21 cellular contexts compared by ENCODE assay signal in genomic region chr9:137110147-137110910, GRCh38. TPM values are rescaled to one million over a fixed set of nuclear protein-coding genes. Genes with fewer than 3 reads are reported as not detected.
A peak's percentile ranks its signal among the peaks of the same experiment; 100 is the strongest.
DNase-seq lines count a peak whose midpoint lies in the region; ATAC-seq and TF ChIP-seq lines count a peak whose summit lies in the region.
"Had no signal": no experiment of that assay in that cellular context is flagged by ENCODE, and none has a peak within 500 bp of the region (broad histone marks: within the 10 kb centered on the region; RNA-seq: fewer than 3 reads in every experiment).

No MANE protein-coding gene starts in this region.

- peaks cover 76% of the 10 kb centered on the region for H3K36me3 ChIP-seq in NT2/D1 (ENCODE audit: insufficient read depth, insufficient read length, low read length)
- H3K36me3 ChIP-seq in upper lobe of right lung: peaks cover 58% of the 10 kb centered on the region

- peaks cover 6% of the 10 kb centered on the region for H3K4me1 ChIP-seq in NT2/D1 (ENCODE audit: insufficient read depth, insufficient read length)
- peaks cover 7% of the 10 kb centered on the region for H3K4me1 ChIP-seq in upper lobe of right lung

- no peak for TF ChIP-seq CTCF in natural killer cell (IDR thresholded peaks at IDR 0.05)
- no peak for TF ChIP-seq CTCF in upper lobe of right lung (IDR thresholded peaks at IDR 0.05)

- H3K9me3 ChIP-seq in NT2/D1 (ENCODE audit: insufficient read depth, low read length) (no peaks in the 10 kb centered on the region), upper lobe of right lung (no peaks in the 10 kb centered on the region)
- H3K9me3 ChIP-seq: A549, BE2C, Peyer's patch, SJSA1 had no signal

- no peak overlapping the region for H3K27ac Mint-ChIP-seq in natural killer cell
- H3K27ac Mint-ChIP-seq in natural killer cell treated with Interleukin-12 subunit alpha and Interleukin-12 subunit beta and Interleukin-15 and Interleukin-18, amount 100 ng/mL, for 72 hours: peak overlapping the region in 1 of 2 donors; percentile 23
- peak overlapping the region; percentile 49 for H3K27ac Mint-ChIP-seq in memory B cell

- H3K36me3 Mint-ChIP-seq in natural killer cell (no peaks in the 10 kb centered on the region), memory B cell (peaks cover 3% of the 10 kb centered on the region)
- no peaks in the 10 kb centered on the region for H3K36me3 Mint-ChIP-seq in natural killer cell treated with Interleukin-12 subunit alpha and Interleukin-12 subunit beta and Interleukin-15 and Interleukin-18, amount 100 ng/mL, for 72 hours

- ATAC-seq in natural killer cell (no peak), memory B cell (ENCODE audit: low read depth) (no peak), upper lobe of right lung (no peak)
- ATAC-seq in natural killer cell treated with Interleukin-12 subunit alpha and Interleukin-12 subunit beta and Interleukin-15 and Interleukin-18, amount 100 ng/mL, for 72 hours: no peak
- ATAC-seq: A549 had no signal

- DNase-seq in natural killer cell: no peak
- no peak for DNase-seq in natural killer cell treated with Interleukin-12 subunit alpha and Interleukin-12 subunit beta and Interleukin-15 and Interleukin-18, amount 100 ng/mL, for 72 hours (ENCODE audit: low spot score)
- no peak for DNase-seq in NT2/D1 (ENCODE audit: low read depth, low spot score)
- DNase-seq in memory B cell (ENCODE audit: low spot score in 2 of 2): no peak
- no peak for DNase-seq in upper lobe of right lung
- DNase-seq in nucleus accumbens (lab: John Stamatoyannopoulos, UW): no peak
- no peak for DNase-seq in NCI-H2196 treated with DMSO at 0.1 percent for 48 hours (lab: John Stamatoyannopoulos, UW; ENCODE audit: unreplicated experiment)
- DNase-seq: BE2C, DMS79, NCI-H1105 treated with DMSO at 0.1 percent for 48 hours, NCI-H2029 treated with DMSO at 0.1 percent for 48 hours, NCI-H345, NCI-H524, NCI-H82, Peyer's patch, T-helper 1 cell had no signal

- intact Hi-C loops in natural killer cell (cut with micrococcal nuclease) (no loop called here), upper lobe of right lung (cut with DNase I) (no loop called here)

- H3K4me1 Mint-ChIP-seq in natural killer cell (no peaks in the 10 kb centered on the region), memory B cell (peaks cover 6% of the 10 kb centered on the region)
- peaks cover 0 to 5% of the 10 kb centered on the region in 2 donors for H3K4me1 Mint-ChIP-seq in natural killer cell treated with Interleukin-12 subunit alpha and Interleukin-12 subunit beta and Interleukin-15 and Interleukin-18, amount 100 ng/mL, for 72 hours (ENCODE audit: low read depth in 2 of 2)

- no peak overlapping the region for H3K27ac ChIP-seq in upper lobe of right lung
- H3K27ac ChIP-seq: A549, KMS-11, Peyer's patch, SJSA1 had no signal

- peaks cover 21% of the 10 kb centered on the region for H3K27me3 ChIP-seq in NT2/D1 (ENCODE audit: insufficient read depth, insufficient read length)
- H3K27me3 ChIP-seq in upper lobe of right lung: no peaks in the 10 kb centered on the region
- H3K27me3 ChIP-seq: BE2C had no signal

- no peaks in the 10 kb centered on the region for H3K9me3 Mint-ChIP-seq in natural killer cell
- no peaks in the 10 kb centered on the region for H3K9me3 Mint-ChIP-seq in natural killer cell treated with Interleukin-12 subunit alpha and Interleukin-12 subunit beta and Interleukin-15 and Interleukin-18, amount 100 ng/mL, for 72 hours
- no peaks in the 10 kb centered on the region for H3K9me3 Mint-ChIP-seq in memory B cell

- H3K4me3 ChIP-seq in NT2/D1 (ENCODE audit: insufficient read length, low read depth) (no peak overlapping the region), upper lobe of right lung (no peak overlapping the region)
- H3K4me3 ChIP-seq: A549, Peyer's patch, SJSA1 had no signal

- peak overlapping the region; percentile 10 for H3K9ac ChIP-seq in NT2/D1 (ENCODE audit: insufficient read length, low read depth)
- H3K9ac ChIP-seq: KMS-11 had no signal

- H3K4me3 Mint-ChIP-seq in natural killer cell: peak overlapping the region; percentile 64
- no peak overlapping the region for H3K4me3 Mint-ChIP-seq in natural killer cell treated with Interleukin-12 subunit alpha and Interleukin-12 subunit beta and Interleukin-15 and Interleukin-18, amount 100 ng/mL, for 72 hours
- peak overlapping the region; percentile 56 for H3K4me3 Mint-ChIP-seq in memory B cell

- no peaks in the 10 kb centered on the region for H3K27me3 Mint-ChIP-seq in natural killer cell (ENCODE audit: low read depth in 2 of 2)
- no peaks in the 10 kb centered on the region for H3K27me3 Mint-ChIP-seq in natural killer cell treated with Interleukin-12 subunit alpha and Interleukin-12 subunit beta and Interleukin-15 and Interleukin-18, amount 100 ng/mL, for 72 hours
- no peaks in the 10 kb centered on the region for H3K27me3 Mint-ChIP-seq in memory B cell

RNA-seq across cellular contexts. Expression of gene DPP7, which starts 4.2 kb away (rescaled TPM):
- 100 to 1,000 TPM; 233 to 264 (median 251) TPM for total RNA-seq in natural killer cell
- 100 to 1,000 TPM; 188 to 310 TPM for total RNA-seq in natural killer cell treated with Interleukin-12 subunit alpha and Interleukin-12 subunit beta and Interleukin-15 and Interleukin-18, amount 100 ng/mL, for 72 hours
- 183 TPM for total RNA-seq in upper lobe of right lung

RNA-seq across cellular contexts. Expression of gene MAN1B1, which starts 23.5 kb away (rescaled TPM):
- total RNA-seq in natural killer cell (10 to 100 TPM; 75.1 to 99.4 (median 80.4) TPM), upper lobe of right lung (39.4 TPM)
- total RNA-seq in natural killer cell treated with Interleukin-12 subunit alpha and Interleukin-12 subunit beta and Interleukin-15 and Interleukin-18, amount 100 ng/mL, for 72 hours: 10 to 100 TPM; 34.1 to 55.8 TPM

RNA-seq across cellular contexts. Expression of gene GRIN1, which starts 28.6 kb away (rescaled TPM):
- total RNA-seq in natural killer cell (not detected), upper lobe of right lung (0.64 TPM)
- under 1 TPM in 1 of 2 donors, not detected in 1; 0.11 TPM for total RNA-seq in natural killer cell treated with Interleukin-12 subunit alpha and Interleukin-12 subunit beta and Interleukin-15 and Interleukin-18, amount 100 ng/mL, for 72 hours
- total RNA-seq: H4, HT1080, Peyer's patch, SJSA1 had no signal

RNA-seq across cellular contexts. Expression of gene UAP1L1, which starts 33.0 kb away (rescaled TPM):
- total RNA-seq in natural killer cell: 10 to 100 TPM; 10.5 to 25.8 (median 19.3) TPM
- 10 to 100 TPM; 19.9 to 22.0 TPM for total RNA-seq in natural killer cell treated with Interleukin-12 subunit alpha and Interleukin-12 subunit beta and Interleukin-15 and Interleukin-18, amount 100 ng/mL, for 72 hours
- 30.7 TPM for total RNA-seq in upper lobe of right lung

RNA-seq across cellular contexts. Expression of gene SAPCD2, which starts 40.0 kb away (rescaled TPM):
- 1 to 10 TPM in 2 of 3 donors, under 1 TPM in 1; 0.59 to 2.6 (median 1.0) TPM for total RNA-seq in natural killer cell
- 10 to 100 TPM in 1 of 2 donors, 1 to 10 TPM in 1; 9.5 to 20.8 TPM for total RNA-seq in natural killer cell treated with Interleukin-12 subunit alpha and Interleukin-12 subunit beta and Interleukin-15 and Interleukin-18, amount 100 ng/mL, for 72 hours
- 0.84 TPM for total RNA-seq in upper lobe of right lung
